31 cellular contexts compared by ENCODE assay signal in the genomic region with DNA sequence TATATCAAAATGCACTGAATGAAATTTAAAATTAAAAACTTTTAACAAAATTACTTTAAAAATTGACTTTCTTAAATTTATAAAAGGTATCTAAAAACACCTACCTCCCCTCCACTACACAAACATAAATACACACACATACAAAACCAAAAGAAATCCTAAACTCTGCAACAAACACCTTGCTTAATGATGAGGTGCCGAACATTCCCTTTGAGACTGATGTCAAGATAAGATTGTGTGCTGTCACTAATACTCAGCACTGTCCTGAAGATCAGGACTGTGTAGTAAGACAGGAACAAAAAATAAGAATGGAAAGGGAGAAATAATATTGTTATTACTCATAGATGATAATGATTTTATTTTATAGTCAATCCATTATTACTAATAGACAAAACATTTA. TPM values are rescaled to one million over a fixed set of nuclear protein-coding genes. Genes with fewer than 3 reads are reported as not detected.
"Had no signal": no experiment of that assay in that cellular context is flagged by ENCODE, and none has a peak within 500 bp of the region (broad histone marks: within the 10 kb centered on the region; RNA-seq: fewer than 3 reads in every experiment).

No MANE protein-coding gene starts in this region.

- H3K36me3 ChIP-seq: brain microvascular endothelial cell, esophagus muscularis mucosa, gastroesophageal sphincter, WERI-Rb-1 had no signal

- ATAC-seq: activated CD4-positive, CD25-positive, alpha-beta regulatory T cell treated with anti-CD3 and anti-CD28 coated beads, Interleukin-2, amount 50 U/mL, for 24 hours; activated CD8-positive, alpha-beta T cell treated with anti-CD3 and anti-CD28 coated beads for 36 hours; activated T-cell treated with anti-CD3 and anti-CD28 coated beads, Interleukin-2, amount 50 U/mL, for 4 hours; activated T-helper 17 cell treated with anti-CD3 and anti-CD28 coated beads, Interleukin-2, amount 50 U/mL, for 72 hours; effector memory CD8-positive, alpha-beta T cell; foreskin keratinocyte; gastroesophageal sphincter; T-helper 17 cell had no signal

- FAIRE-seq: astrocyte, bronchial epithelial cell had no signal

- H3K27ac Mint-ChIP-seq: activated B cell treated with CpG ODN at 0.5 μM for 24 hours; activated CD8-positive, alpha-beta T cell treated with anti-CD3 and anti-CD28 coated beads for 36 hours; activated naive CD4-positive, alpha-beta T cell treated with anti-CD3 and anti-CD28 coated beads, Interleukin-2, amount 50 U/mL, for 24 hours; effector memory CD8-positive, alpha-beta T cell; T-helper 17 cell; T-helper 2 cell treated with Interferon-gamma antibody and Interleukin-4, amounts not matched to agents 5 μg/mL and 100 μg/mL, for 36 hours had no signal

- H3K9me3 Mint-ChIP-seq: effector memory CD8-positive, alpha-beta T cell had no signal

- H3K4me1 ChIP-seq: esophagus muscularis mucosa, foreskin keratinocyte, gastroesophageal sphincter had no signal

- H3K27ac ChIP-seq: brain microvascular endothelial cell, esophagus muscularis mucosa, foreskin keratinocyte, gastroesophageal sphincter, WERI-Rb-1 had no signal

- H3K27me3 Mint-ChIP-seq: activated B cell treated with CpG ODN at 0.5 μM for 24 hours; activated naive CD4-positive, alpha-beta T cell treated with anti-CD3 and anti-CD28 coated beads, Interleukin-2, amount 50 U/mL, for 24 hours; activated T-helper 17 cell treated with anti-CD3 and anti-CD28 coated beads, Interleukin-2, amount 50 U/mL, for 72 hours; central memory CD8-positive, alpha-beta T cell; effector memory CD8-positive, alpha-beta T cell; T-helper 17 cell had no signal

- DNase-seq: activated B cell treated with CpG ODN at 0.5 μM for 24 hours; activated CD4-positive, alpha-beta T cell treated with anti-CD3 and anti-CD28 coated beads for 48 hours; activated CD4-positive, alpha-beta T cell treated with anti-CD3 and anti-CD28 coated beads, Interleukin-2, amount 50 U/mL, for 1 hour; activated CD4-positive, alpha-beta T cell treated with anti-CD3 and anti-CD28 coated beads, Interleukin-2, amount 50 U/mL, for 48 hours; activated CD8-positive, alpha-beta memory T cell treated with anti-CD3 and anti-CD28 coated beads for 24 hours; activated CD8-positive, alpha-beta T cell treated with anti-CD3 and anti-CD28 coated beads for 36 hours; activated effector memory CD4-positive, alpha-beta T cell treated with Interleukin-2 at 50 U/mL for 16 hours; activated gamma-delta T cell treated with Interleukin-2 at 50 U/mL for 16 hours; activated naive CD4-positive, alpha-beta T cell treated with Interleukin-2 at 50 U/mL for 16 hours; activated T-cell treated with anti-CD3 and anti-CD28 coated beads, Interleukin-2, amount 50 U/mL, for 4 hours; amniotic stem cell; anterior cingulate cortex; brain microvascular endothelial cell; cortex of kidney; dermis blood vessel endothelial cell; effector CD4-positive, alpha-beta T cell; effector memory CD8-positive, alpha-beta T cell; foreskin keratinocyte; T-helper 17 cell; T1000; WERI-Rb-1 had no signal

- H3K27me3 ChIP-seq: brain microvascular endothelial cell, esophagus muscularis mucosa, foreskin keratinocyte, gastroesophageal sphincter had no signal

- H3K4me3 ChIP-seq: esophagus muscularis mucosa, gastroesophageal sphincter had no signal

- H3K4me3 Mint-ChIP-seq: activated B cell treated with CpG ODN at 0.5 μM for 24 hours; activated CD8-positive, alpha-beta T cell treated with anti-CD3 and anti-CD28 coated beads for 36 hours; activated naive CD4-positive, alpha-beta T cell treated with anti-CD3 and anti-CD28 coated beads, Interleukin-2, amount 50 U/mL, for 24 hours; activated T-cell treated with anti-CD3 and anti-CD28 coated beads, Interleukin-2, amount 50 U/mL, for 4 hours; activated T-helper 17 cell treated with anti-CD3 and anti-CD28 coated beads, Interleukin-2, amount 50 U/mL, for 72 hours; central memory CD8-positive, alpha-beta T cell; T-helper 17 cell; T-helper 2 cell treated with Interferon-gamma antibody and Interleukin-4, amounts not matched to agents 5 μg/mL and 100 μg/mL, for 36 hours had no signal

RNA-seq across cellular contexts. Expression of a gene that starts 45.1 kb away (rescaled TPM):
- total RNA-seq: astrocyte, bronchial epithelial cell, dermis blood vessel endothelial cell, foreskin keratinocyte, glomerular endothelial cell had no signal
- polyA plus RNA-seq: foreskin keratinocyte had no signal
